8 cellular contexts compared by ENCODE assay signal in genomic region chr6:109382576-109383437, GRCh38. TPM values are rescaled to one million over a fixed set of nuclear protein-coding genes. Genes with fewer than 3 reads are reported as not detected.
DNase-seq lines count a peak whose midpoint lies in the region; ATAC-seq and TF ChIP-seq lines count a peak whose summit lies in the region.

No MANE protein-coding gene starts in this region.

- peak overlapping the region; percentile 62 for H3K4me2 ChIP-seq in H9 (ENCODE audit: insufficient read depth, insufficient read length, low read length)
- H3K4me2 ChIP-seq in Loucy (ENCODE audit: low read depth, low read length, poor library complexity, severe bottlenecking): peak overlapping the region; percentile 71

- H4K20me1 ChIP-seq in H9 (ENCODE audit: control insufficient read depth, insufficient read depth, insufficient read length) (no peaks in the 10 kb centered on the region), Loucy (ENCODE audit: insufficient read depth, low read length, poor library complexity, severe bottlenecking) (peaks cover 41% of the 10 kb centered on the region)

- ATAC-seq in RWPE2 (ENCODE audit: low read depth): peak; percentile 80

- peak overlapping the region; percentile 100 for H3K18ac ChIP-seq in H9 (ENCODE audit: insufficient read length, low read depth, low read length)

- H2AK5ac ChIP-seq in H9 (ENCODE audit: insufficient read length, low read length): no peak overlapping the region

- H3K27ac ChIP-seq in H9 (ENCODE audit: insufficient read length, low read depth, low read length) (peak overlapping the region; percentile 84), RWPE2 (ENCODE audit: poor library complexity, severe bottlenecking) (peak overlapping the region; percentile 92)

- H3K36me3 Mint-ChIP-seq in H9 (ENCODE audit: insufficient read depth in 1 of 3, low read depth in 3 of 3) (peaks cover 5 to 16% (median 15%) of the 10 kb centered on the region in 3 experiments; a peak in 6 of 7 replicates), nephron (ENCODE audit: low read depth) (peaks cover 13% of the 10 kb centered on the region)
- peaks cover 28% of the 10 kb centered on the region for H3K36me3 Mint-ChIP-seq in stimulated activated naive CD8-positive, alpha-beta T cell treated with anti-CD3 and anti-CD28 coated beads, Interleukin-15, Interleukin-2, amounts not matched to agents 100 ng/mL and 50 ng/mL, for 24 hours (ENCODE audit: low read depth)

- H4K8ac ChIP-seq in H9 (replicated peaks; ENCODE audit: insufficient read length, low read depth, low read length): no peak overlapping the region

- peak overlapping the region; percentile 96 for H2BK120ac ChIP-seq in H9 (ENCODE audit: low read depth, low read length, poor library complexity, severe bottlenecking)

- H3K4me1 Mint-ChIP-seq in H9 (peaks cover 22 to 23% of the 10 kb centered on the region in 2 experiments), nephron (peaks cover 56% of the 10 kb centered on the region)
- peaks cover 48% of the 10 kb centered on the region for H3K4me1 Mint-ChIP-seq in stimulated activated naive CD8-positive, alpha-beta T cell treated with anti-CD3 and anti-CD28 coated beads, Interleukin-15, Interleukin-2, amounts not matched to agents 100 ng/mL and 50 ng/mL, for 24 hours (ENCODE audit: low read depth)

- H3K9me3 Mint-ChIP-seq in H9 (no peaks in the 10 kb centered on the region), nephron (no peaks in the 10 kb centered on the region)
- no peaks in the 10 kb centered on the region for H3K9me3 Mint-ChIP-seq in stimulated activated naive CD8-positive, alpha-beta T cell treated with anti-CD3 and anti-CD28 coated beads, Interleukin-15, Interleukin-2, amounts not matched to agents 100 ng/mL and 50 ng/mL, for 24 hours

- TF ChIP-seq CTCF in H9 (conservative IDR thresholded peaks at IDR 0.05): peak; percentile 75; the same call in 2 of the 3 replicates
- peak; percentile 84 for TF ChIP-seq CTCF in Loucy (conservative IDR thresholded peaks at IDR 0.05; ENCODE audit: low read length)
- peak; percentile 85 for TF ChIP-seq CTCF in RWPE2 (IDR thresholded peaks at IDR 0.05; ENCODE audit: poor library complexity, severe bottlenecking)
- TF ChIP-seq CTCF in nephron (IDR thresholded peaks at IDR 0.05; ENCODE audit: unreplicated experiment in 3 of 3): peak; percentile 56 to 67 (median 58)

- peak overlapping the region; percentile 98 for H2BK5ac ChIP-seq in H9 (ENCODE audit: insufficient read length, low read length)

- no peak overlapping the region for H2BK20ac ChIP-seq in H9 (ENCODE audit: low read depth, low read length, poor library complexity, severe bottlenecking)

- H3K27me3 Mint-ChIP-seq in H9 (ENCODE audit: low read depth) (no peaks in the 10 kb centered on the region), nephron (ENCODE audit: low read depth) (no peaks in the 10 kb centered on the region)
- no peaks in the 10 kb centered on the region for H3K27me3 Mint-ChIP-seq in stimulated activated naive CD8-positive, alpha-beta T cell treated with anti-CD3 and anti-CD28 coated beads, Interleukin-15, Interleukin-2, amounts not matched to agents 100 ng/mL and 50 ng/mL, for 24 hours

- peak overlapping the region; percentile 99 for H2BK12ac ChIP-seq in H9 (ENCODE audit: insufficient read length, low read depth, low read length)

- H3K56ac ChIP-seq in H9 (ENCODE audit: insufficient read length, low read depth, low read length): peak overlapping the region; percentile 97

- H3K36me3 ChIP-seq in ES-I3 (ENCODE audit: insufficient read depth, low read length) (peaks cover 1% of the 10 kb centered on the region; the same call in 1 of the 2 replicates), Loucy (ENCODE audit: insufficient read depth, low read length) (peaks cover 12% of the 10 kb centered on the region), RWPE2 (ENCODE audit: low read depth) (peaks cover 19% of the 10 kb centered on the region)

- H3K23me2 ChIP-seq in H9 (ENCODE audit: insufficient read length, low read depth, low read length, poor library complexity, severe bottlenecking): peaks cover 5% of the 10 kb centered on the region

- no peak overlapping the region for H3K23ac ChIP-seq in H9 (ENCODE audit: insufficient read length, low read depth, low read length)

- H3K14ac ChIP-seq in H9 (ENCODE audit: insufficient read depth, low read length): peak overlapping the region; percentile 100

- H3K9ac ChIP-seq in ES-I3 (ENCODE audit: low read depth, low read length) (peak overlapping the region; percentile 78), H9 (ENCODE audit: extremely low read depth, insufficient read length, low read length) (peak overlapping the region; percentile 99), Loucy (ENCODE audit: low read depth, low read length, poor library complexity, severe bottlenecking) (peak overlapping the region; percentile 81)

- H3T11ph ChIP-seq in H9 (ENCODE audit: low read length): peak overlapping the region; percentile 91

- no CpG with 5 or more reads among the region's 42 CpGs for WGBS in H9 (ENCODE audit: extremely low coverage, insufficient read length, low lambda C conversion rate)

- H3K9me3 ChIP-seq in ES-I3 (ENCODE audit: control insufficient read depth, insufficient read depth, low read length) (no peaks in the 10 kb centered on the region), H9 (ENCODE audit: control insufficient read depth, low read depth, low read length) (no peaks in the 10 kb centered on the region), Loucy (ENCODE audit: insufficient read depth, low read depth, low read length) (no peaks in the 10 kb centered on the region), RWPE2 (ENCODE audit: severe bottlenecking) (no peaks in the 10 kb centered on the region)

- 0 out of 2 replicates have a peak, but pooled peaks cover 4% of the 10 kb centered on the region for H3F3A ChIP-seq in Loucy (ENCODE audit: low read depth)

- peaks cover 23% of the 10 kb centered on the region for H3K79me2 ChIP-seq in H9 (ENCODE audit: insufficient read depth, low read length)
- peaks cover 39% of the 10 kb centered on the region for H3K79me2 ChIP-seq in Loucy (ENCODE audit: insufficient read depth, low read length)

- H2BK15ac ChIP-seq in H9 (ENCODE audit: low read depth, low read length): no peak overlapping the region

- H3K4ac ChIP-seq in H9 (ENCODE audit: low read depth, low read length): no peak overlapping the region; the same call in 1 of the 2 replicates

- H3K79me1 ChIP-seq in H9 (ENCODE audit: insufficient read depth, low read depth, low read length, poor library complexity, severe bottlenecking): no peaks in the 10 kb centered on the region

- no peaks in the 10 kb centered on the region for H3K9me2 ChIP-seq in Loucy (replicated peaks; ENCODE audit: low read depth, low read length)

- H3K27me3 ChIP-seq in H9 (ENCODE audit: insufficient read depth, low read length) (no peaks in the 10 kb centered on the region), Loucy (ENCODE audit: insufficient read depth, low read length, poor library complexity, severe bottlenecking) (peaks cover 5% of the 10 kb centered on the region), RWPE2 (ENCODE audit: insufficient read depth, poor library complexity, severe bottlenecking) (no peaks in the 10 kb centered on the region)

- H4K91ac ChIP-seq in H9 (ENCODE audit: insufficient read length, low read depth, low read length): no peak overlapping the region

- H4K5ac ChIP-seq in H9 (ENCODE audit: insufficient read length, low read depth, low read length): peak overlapping the region; percentile 85

- H3K4me1 ChIP-seq in ES-I3 (ENCODE audit: insufficient read depth, low read length): peaks cover 13% of the 10 kb centered on the region
- H3K4me1 ChIP-seq in H9 (ENCODE audit: insufficient read depth, low read length): no peaks in the 10 kb centered on the region
- H3K4me1 ChIP-seq in Loucy (ENCODE audit: insufficient read depth, low read length, poor library complexity, severe bottlenecking): peaks cover 32% of the 10 kb centered on the region
- peaks cover 26% of the 10 kb centered on the region for H3K4me1 ChIP-seq in RWPE2 (ENCODE audit: insufficient read depth, poor library complexity, severe bottlenecking)

- DNase-seq in H9: peak; percentile 95
- DNase-seq in RWPE2 (ENCODE audit: low spot score): peak; percentile 94
- peak; percentile 97 for DNase-seq in activated effector memory CD4-positive, alpha-beta T cell treated with anti-CD3 and anti-CD28 coated beads, Interleukin-2, amount 50 U/mL, for 16 hours
- peak; percentile 88 for DNase-seq in fibroblast of the conjunctiva (ENCODE audit: low read depth)

- H3K4me3 ChIP-seq in Loucy (ENCODE audit: low read length, poor library complexity, severe bottlenecking) (peak overlapping the region; percentile 87), RWPE2 (ENCODE audit: severe bottlenecking) (peak overlapping the region; percentile 78)

- H3K4me3 Mint-ChIP-seq in H9: peak overlapping the region; percentile 85 to 89
- peak overlapping the region; percentile 95 to 98 (median 97) for H3K4me3 Mint-ChIP-seq in nephron
- peak overlapping the region; percentile 99 for H3K4me3 Mint-ChIP-seq in stimulated activated naive CD8-positive, alpha-beta T cell treated with anti-CD3 and anti-CD28 coated beads, Interleukin-15, Interleukin-2, amounts not matched to agents 100 ng/mL and 50 ng/mL, for 24 hours

- peak overlapping the region; percentile 100 for H3K27ac Mint-ChIP-seq in H9
- peak overlapping the region; percentile 100 for H3K27ac Mint-ChIP-seq in nephron
- peak overlapping the region; percentile 99 for H3K27ac Mint-ChIP-seq in stimulated activated naive CD8-positive, alpha-beta T cell treated with anti-CD3 and anti-CD28 coated beads, Interleukin-15, Interleukin-2, amounts not matched to agents 100 ng/mL and 50 ng/mL, for 24 hours

- H2AFZ ChIP-seq in H9 (ENCODE audit: low read length): peak overlapping the region; percentile 71
- peak overlapping the region; percentile 77 for H2AFZ ChIP-seq in Loucy (ENCODE audit: low read length)

RNA-seq across cellular contexts. Expression of gene CD164, which starts 0.5 kb away (rescaled TPM):
- 130 and 132 TPM in 2 replicates for total RNA-seq in H9 (2021)

RNA-seq across cellular contexts. Expression of gene PPIL6, which starts 57.6 kb away (rescaled TPM):
- 0.26 and 1.0 TPM in 2 replicates for total RNA-seq in H9 (2021)

RNA-seq across cellular contexts. Expression of gene SMPD2, which starts 57.7 kb away (rescaled TPM):
- 13.0 and 13.1 TPM in 2 replicates for total RNA-seq in H9 (2021)

Comparison
In these comparisons a context has a peak if more than half of its experiments do, and no peak if none do; other contexts are left out.
1. Peak in every context shown above with its lines: DNase-seq, ATAC-seq, H3K4me3 ChIP-seq and H3K27ac ChIP-seq.